8 cellular contexts compared by ENCODE assay signal in the genomic region with DNA sequence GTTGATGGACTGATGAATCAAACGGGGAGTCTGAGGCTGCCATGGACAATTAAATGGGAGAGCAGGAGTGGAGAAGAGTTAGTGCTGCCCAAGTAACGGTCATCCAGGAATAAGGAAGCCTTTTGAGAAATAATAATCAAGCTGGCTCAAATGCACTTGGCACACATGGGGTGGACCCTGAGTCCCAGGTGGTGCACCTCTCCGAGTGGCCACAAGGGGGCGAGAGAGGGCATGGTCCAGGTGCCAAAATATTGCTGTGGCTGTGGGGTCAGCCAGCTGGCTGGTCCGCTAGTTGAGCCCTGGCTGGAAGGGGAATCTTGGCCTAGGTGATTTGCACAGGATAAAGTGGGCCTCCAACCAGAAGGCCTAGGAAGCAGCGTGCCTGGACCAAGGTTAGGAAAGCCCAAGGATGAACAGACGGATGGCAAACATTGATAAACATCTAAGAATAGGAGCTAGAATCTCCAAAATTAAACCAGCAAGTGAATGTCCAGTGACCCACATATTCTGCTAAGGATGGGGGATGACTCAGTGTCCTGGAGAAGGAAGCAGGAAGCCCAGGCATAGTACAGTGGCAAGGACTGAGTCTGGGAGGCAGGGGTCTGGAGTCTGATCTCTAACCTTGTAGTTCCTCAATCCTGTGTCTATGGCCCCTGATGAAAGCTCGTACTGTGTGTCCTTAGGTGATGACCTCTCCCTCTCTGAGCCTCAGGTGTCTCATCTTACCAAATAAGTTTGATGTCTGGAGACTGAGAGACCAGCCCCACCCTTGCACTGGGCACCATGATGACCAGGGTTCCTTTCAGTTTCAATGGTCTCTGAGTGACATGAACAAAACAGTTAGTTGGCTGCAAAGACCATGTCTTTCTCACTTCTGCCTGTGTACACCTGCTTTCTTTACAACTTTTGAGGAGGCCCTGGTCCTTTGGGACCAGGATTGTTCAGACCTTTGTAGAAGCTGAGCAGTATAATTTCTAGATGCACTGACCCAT.
DNase-seq lines count a peak whose midpoint lies in the region; ATAC-seq and TF ChIP-seq lines count a peak whose summit lies in the region.

No MANE protein-coding gene starts in this region.

- DNase-seq in T-helper 2 cell (peak in 4 of 5 experiments; percentile 27 to 59 (median 50)), astrocyte of the cerebellum (ENCODE audit: low read depth) (no peak), iPS-NIHi7 (ENCODE audit: extremely low spot score) (peak; percentile 89)
- DNase-seq in stimulated activated CD4-positive, alpha-beta T cell treated with anti-CD3 and anti-CD28 coated beads, Interleukin-1b, Interleukin-23, amount 100 ng/mL, for 1 hour (ENCODE audit: low read depth in 2 of 2) = peak; percentile 29 to 61

- TF ChIP-seq CTCF in 22Rv1 (IDR thresholded peaks at IDR 0.05) (peak; percentile 95), GM12874 (IDR thresholded peaks at IDR 0.05; ENCODE audit: insufficient read depth, low read depth, low read length) (peak; percentile 96), astrocyte of the cerebellum (IDR thresholded peaks at IDR 0.05; ENCODE audit: low read depth, low read length, missing control alignments) (peak; percentile 94)

- in situ Hi-C loops in astrocyte of the cerebellum (cut with HindIII; ENCODE audit: low sequenced_read_pairs) = no loop called here

- ATAC-seq in HG03439 (IDR thresholded peaks at IDR 0.05; ENCODE audit: unreplicated experiment) (peak; percentile 49), HG02973 (IDR thresholded peaks at IDR 0.05; ENCODE audit: unreplicated experiment) (no peak)

- no peak overlapping the region for H3K27ac ChIP-seq in 22Rv1

- H3K4me3 ChIP-seq in astrocyte of the cerebellum (ENCODE audit: low read depth, low read length) = no peak overlapping the region
